8 cellular contexts compared by ENCODE assay signal in the genomic region with DNA sequence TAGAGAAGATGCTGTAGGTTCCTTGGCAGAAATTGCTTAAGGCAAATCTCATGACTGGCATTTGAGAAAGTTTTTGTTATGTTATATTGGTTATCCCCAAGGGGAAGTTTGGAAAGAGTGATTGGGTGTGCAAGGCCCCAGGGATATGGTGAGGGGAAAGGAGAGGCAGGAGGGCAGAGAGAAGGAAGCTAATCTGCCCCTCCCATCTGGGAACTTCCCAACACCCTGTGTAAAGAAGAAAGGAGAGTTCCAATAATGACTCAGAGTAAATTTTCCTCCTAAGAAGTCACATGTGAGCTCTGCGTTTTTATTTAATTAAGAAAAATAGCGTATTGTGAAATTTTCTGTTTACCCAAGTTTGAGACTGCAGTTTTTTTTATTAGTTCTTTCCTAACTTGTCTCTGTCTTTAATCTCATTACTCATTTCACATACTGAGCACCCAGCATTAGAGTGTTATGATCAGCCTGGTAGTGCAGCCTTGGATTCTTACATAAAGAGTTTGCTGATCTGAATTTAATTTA. TPM values are rescaled to one million over a fixed set of nuclear protein-coding genes. Genes with fewer than 3 reads are reported as not detected.
DNase-seq lines count a peak whose midpoint lies in the region; ATAC-seq and TF ChIP-seq lines count a peak whose summit lies in the region.

No MANE protein-coding gene starts in this region.

- no peaks in the 10 kb centered on the region for H3K27me3 ChIP-seq in prostate gland (replicated peaks; ENCODE audit: insufficient read depth)

- H3K4me3 ChIP-seq in epithelial cell of proximal tubule (ENCODE audit: low read depth, low read length) (no peak overlapping the region), prostate gland (no peak overlapping the region)

- 20% methylated on average over 2 of the region's 2 CpGs for WGBS in prostate gland

- DNase-seq in ELR (ENCODE audit: low read depth) = peak; percentile 96
- peak; percentile 93 for DNase-seq in M059J (ENCODE audit: low read depth)
- DNase-seq in epithelial cell of proximal tubule (ENCODE audit: low read depth) = peak; percentile 91
- peak; percentile 88 for DNase-seq in prostate gland (ENCODE audit: low spot score)
- no peak for DNase-seq in activated CD8-positive, alpha-beta memory T cell treated with anti-CD3 and anti-CD28 coated beads, Interleukin-2, amount 10 ng/mL, durations not matched to agents 7 days and 5 days
- DNase-seq in stimulated activated CD4-positive, alpha-beta T cell treated with anti-CD3 and anti-CD28 coated beads, Interleukin-4, amount 100 ng/mL, for 1 hour = no peak

- H3K4me1 Mint-ChIP-seq in activated CD8-positive, alpha-beta memory T cell treated with anti-CD3 and anti-CD28 coated beads, Interleukin-2, amount 10 ng/mL, durations not matched to agents 7 days and 5 days = no peaks in the 10 kb centered on the region

- H3K4me3 Mint-ChIP-seq in activated CD8-positive, alpha-beta memory T cell treated with anti-CD3 and anti-CD28 coated beads, Interleukin-2, amount 10 ng/mL, durations not matched to agents 7 days and 5 days = no peak overlapping the region

- peak overlapping the region; percentile 43 to 55 for H3K27ac ChIP-seq in prostate gland

- H3K27me3 Mint-ChIP-seq in activated CD8-positive, alpha-beta memory T cell treated with anti-CD3 and anti-CD28 coated beads, Interleukin-2, amount 10 ng/mL, durations not matched to agents 7 days and 5 days = no peaks in the 10 kb centered on the region

- no peaks in the 10 kb centered on the region for H3K9me3 Mint-ChIP-seq in activated CD8-positive, alpha-beta memory T cell treated with anti-CD3 and anti-CD28 coated beads, Interleukin-2, amount 10 ng/mL, durations not matched to agents 7 days and 5 days (ENCODE audit: low read depth)

- H3K27ac Mint-ChIP-seq in activated CD8-positive, alpha-beta memory T cell treated with anti-CD3 and anti-CD28 coated beads, Interleukin-2, amount 10 ng/mL, durations not matched to agents 7 days and 5 days = no peak overlapping the region

- no peaks in the 10 kb centered on the region for H3K4me1 ChIP-seq in prostate gland (replicated peaks)

- CTCF ChIA-PET in activated CD8-positive, alpha-beta memory T cell treated with anti-CD3 and anti-CD28 coated beads, Interleukin-2, amount 10 ng/mL, durations not matched to agents 7 days and 5 days (lab: Charles Lee) = no interaction called here

- no peaks in the 10 kb centered on the region for H3K9me3 ChIP-seq in prostate gland

- no peak for ATAC-seq in activated CD8-positive, alpha-beta memory T cell treated with anti-CD3 and anti-CD28 coated beads, Interleukin-2, amount 10 ng/mL, durations not matched to agents 7 days and 5 days
- ATAC-seq in GM19452 (IDR thresholded peaks at IDR 0.05; ENCODE audit: unreplicated experiment) (no peak), GM18505 (IDR thresholded peaks at IDR 0.05; ENCODE audit: unreplicated experiment) (no peak)

- no peaks in the 10 kb centered on the region for H3K36me3 ChIP-seq in prostate gland

- intact Hi-C loops in prostate gland (cut with DNase I) = no loop called here

- TF ChIP-seq POLR2A in prostate gland (IDR thresholded peaks at IDR 0.05) = no peak
- TF ChIP-seq POLR2A in GM18505 (IDR thresholded peaks at IDR 0.05; ENCODE audit: borderline replicate concordance, extremely low read depth, insufficient read depth, insufficient read length) = no peak

- no peaks in the 10 kb centered on the region for H3K36me3 Mint-ChIP-seq in activated CD8-positive, alpha-beta memory T cell treated with anti-CD3 and anti-CD28 coated beads, Interleukin-2, amount 10 ng/mL, durations not matched to agents 7 days and 5 days

- TF ChIP-seq CTCF in epithelial cell of proximal tubule (conservative IDR thresholded peaks at IDR 0.05; ENCODE audit: low read depth, low read length) = no peak
- no peak for TF ChIP-seq CTCF in prostate gland (IDR thresholded peaks at IDR 0.05)

RNA-seq across cellular contexts. Expression of gene KYNU, which starts 3.1 kb away (rescaled TPM):
- 11.3 and 14.5 TPM in 2 replicates for total RNA-seq in M059J (2014; rRNA removed; shearing (Covaris generic))
- total RNA-seq in epithelial cell of proximal tubule (1.3 and 2.0 TPM in 2 replicates), prostate gland (1 to 10 TPM in 1 of 2 donors, under 1 TPM in 1; 0.34 to 1.1 TPM)
- total RNA-seq in activated CD8-positive, alpha-beta memory T cell treated with anti-CD3 and anti-CD28 coated beads, Interleukin-2, amount 10 ng/mL, durations not matched to agents 7 days and 5 days = not detected

Comparison
In these comparisons a context has a peak if more than half of its experiments do, and no peak if none do; other contexts are left out.
1. DNase-seq: peak in ELR (single experiment), M059J (single experiment), epithelial cell of proximal tubule (single experiment) and prostate gland (single experiment); none in activated CD8-positive, alpha-beta memory T cell treated with anti-CD3 and anti-CD28 coated beads, Interleukin-2, amount 10 ng/mL, durations not matched to agents 7 days and 5 days (single experiment) and stimulated activated CD4-positive, alpha-beta T cell treated with anti-CD3 and anti-CD28 coated beads, Interleukin-4, amount 100 ng/mL, for 1 hour (single experiment).